ENCODE assay signal across 1 cellular context in the genomic region with DNA sequence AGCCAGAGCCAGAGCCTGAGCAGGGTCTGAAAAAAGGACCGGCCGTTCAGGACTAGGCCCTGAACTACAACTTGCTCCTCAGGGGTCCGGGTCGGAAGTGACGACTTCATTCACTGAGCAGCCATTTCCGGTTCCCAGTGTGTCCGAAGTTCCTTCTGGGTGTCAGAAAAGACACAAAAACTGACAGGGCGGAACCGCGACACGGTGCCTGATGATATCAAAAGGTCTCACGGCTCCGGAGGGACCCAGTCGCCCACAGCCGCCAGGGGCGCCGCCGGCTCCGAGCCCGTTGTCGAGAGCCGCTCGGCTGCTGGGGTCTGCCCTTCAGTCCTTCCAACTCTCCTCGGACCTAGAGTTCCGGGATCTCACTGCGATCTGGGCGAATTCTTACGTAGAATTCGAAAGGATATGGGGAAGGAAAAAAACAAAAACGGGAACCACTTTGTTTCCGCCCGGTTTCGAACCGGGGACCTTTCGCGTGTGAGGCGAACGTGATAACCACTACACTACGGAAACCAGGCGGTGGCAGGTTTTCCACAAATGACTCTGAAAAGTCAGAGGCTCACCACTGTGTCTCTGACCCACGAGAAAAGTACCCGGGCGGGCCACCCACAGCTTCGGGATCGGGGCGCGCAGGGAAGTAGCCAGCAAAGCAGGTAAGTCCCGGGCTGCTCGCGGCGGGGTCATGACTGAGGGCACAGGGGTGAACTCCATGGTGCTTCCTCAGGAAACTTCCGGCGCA.
TF ChIP-seq lines count a peak whose summit lies in the region.

No MANE protein-coding gene starts in this region.

TF ChIP-seq in HepG2, 621 proteins besides CTCF, POLR2A, EP300 and RAD21 (continued from another document and continues in another):
- TF ChIP-seq, protein P1, sequence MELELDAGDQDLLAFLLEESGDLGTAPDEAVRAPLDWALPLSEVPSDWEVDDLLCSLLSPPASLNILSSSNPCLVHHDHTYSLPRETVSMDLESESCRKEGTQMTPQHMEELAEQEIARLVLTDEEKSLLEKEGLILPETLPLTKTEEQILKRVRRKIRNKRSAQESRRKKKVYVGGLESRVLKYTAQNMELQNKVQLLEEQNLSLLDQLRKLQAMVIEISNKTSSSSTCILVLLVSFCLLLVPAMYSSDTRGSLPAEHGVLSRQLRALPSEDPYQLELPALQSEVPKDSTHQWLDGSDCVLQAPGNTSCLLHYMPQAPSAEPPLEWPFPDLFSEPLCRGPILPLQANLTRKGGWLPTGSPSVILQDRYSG (CRISPR knock-in tag; IDR thresholded peaks at IDR 0.05) = peak; percentile 45; the same call in 1 of the 2 replicates
- TF ChIP-seq ZNF292 (CRISPR knock-in tag; IDR thresholded peaks at IDR 0.05; ENCODE audit: borderline replicate concordance, low read depth) = peak; percentile 72; the same call in 1 of the 2 replicates
- TF ChIP-seq KDM5B (CRISPR knock-in tag; IDR thresholded peaks at IDR 0.05; ENCODE audit: borderline replicate concordance) = peak; percentile 88; the same call in 1 of the 2 replicates
- 0 out of 2 replicates have a peak, but pooled peaks have one; percentile 3 for TF ChIP-seq MZF1 (CRISPR knock-in tag; IDR thresholded peaks at IDR 0.05; ENCODE audit: borderline replicate concordance)
- peak; percentile 11 for TF ChIP-seq ELF3 (CRISPR knock-in tag; IDR thresholded peaks at IDR 0.05)
- TF ChIP-seq, protein P2, sequence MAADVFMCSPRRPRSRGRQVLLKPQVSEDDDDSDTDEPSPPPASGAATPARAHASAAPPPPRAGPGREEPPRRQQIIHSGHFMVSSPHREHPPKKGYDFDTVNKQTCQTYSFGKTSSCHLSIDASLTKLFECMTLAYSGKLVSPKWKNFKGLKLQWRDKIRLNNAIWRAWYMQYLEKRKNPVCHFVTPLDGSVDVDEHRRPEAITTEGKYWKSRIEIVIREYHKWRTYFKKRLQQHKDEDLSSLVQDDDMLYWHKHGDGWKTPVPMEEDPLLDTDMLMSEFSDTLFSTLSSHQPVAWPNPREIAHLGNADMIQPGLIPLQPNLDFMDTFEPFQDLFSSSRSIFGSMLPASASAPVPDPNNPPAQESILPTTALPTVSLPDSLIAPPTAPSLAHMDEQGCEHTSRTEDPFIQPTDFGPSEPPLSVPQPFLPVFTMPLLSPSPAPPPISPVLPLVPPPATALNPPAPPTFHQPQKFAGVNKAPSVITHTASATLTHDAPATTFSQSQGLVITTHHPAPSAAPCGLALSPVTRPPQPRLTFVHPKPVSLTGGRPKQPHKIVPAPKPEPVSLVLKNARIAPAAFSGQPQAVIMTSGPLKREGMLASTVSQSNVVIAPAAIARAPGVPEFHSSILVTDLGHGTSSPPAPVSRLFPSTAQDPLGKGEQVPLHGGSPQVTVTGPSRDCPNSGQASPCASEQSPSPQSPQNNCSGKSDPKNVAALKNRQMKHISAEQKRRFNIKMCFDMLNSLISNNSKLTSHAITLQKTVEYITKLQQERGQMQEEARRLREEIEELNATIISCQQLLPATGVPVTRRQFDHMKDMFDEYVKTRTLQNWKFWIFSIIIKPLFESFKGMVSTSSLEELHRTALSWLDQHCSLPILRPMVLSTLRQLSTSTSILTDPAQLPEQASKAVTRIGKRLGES (CRISPR knock-in tag; IDR thresholded peaks at IDR 0.05; ENCODE audit: borderline replicate concordance) = no peak; the same call in 1 of the 2 replicates
- TF ChIP-seq, protein P3, sequence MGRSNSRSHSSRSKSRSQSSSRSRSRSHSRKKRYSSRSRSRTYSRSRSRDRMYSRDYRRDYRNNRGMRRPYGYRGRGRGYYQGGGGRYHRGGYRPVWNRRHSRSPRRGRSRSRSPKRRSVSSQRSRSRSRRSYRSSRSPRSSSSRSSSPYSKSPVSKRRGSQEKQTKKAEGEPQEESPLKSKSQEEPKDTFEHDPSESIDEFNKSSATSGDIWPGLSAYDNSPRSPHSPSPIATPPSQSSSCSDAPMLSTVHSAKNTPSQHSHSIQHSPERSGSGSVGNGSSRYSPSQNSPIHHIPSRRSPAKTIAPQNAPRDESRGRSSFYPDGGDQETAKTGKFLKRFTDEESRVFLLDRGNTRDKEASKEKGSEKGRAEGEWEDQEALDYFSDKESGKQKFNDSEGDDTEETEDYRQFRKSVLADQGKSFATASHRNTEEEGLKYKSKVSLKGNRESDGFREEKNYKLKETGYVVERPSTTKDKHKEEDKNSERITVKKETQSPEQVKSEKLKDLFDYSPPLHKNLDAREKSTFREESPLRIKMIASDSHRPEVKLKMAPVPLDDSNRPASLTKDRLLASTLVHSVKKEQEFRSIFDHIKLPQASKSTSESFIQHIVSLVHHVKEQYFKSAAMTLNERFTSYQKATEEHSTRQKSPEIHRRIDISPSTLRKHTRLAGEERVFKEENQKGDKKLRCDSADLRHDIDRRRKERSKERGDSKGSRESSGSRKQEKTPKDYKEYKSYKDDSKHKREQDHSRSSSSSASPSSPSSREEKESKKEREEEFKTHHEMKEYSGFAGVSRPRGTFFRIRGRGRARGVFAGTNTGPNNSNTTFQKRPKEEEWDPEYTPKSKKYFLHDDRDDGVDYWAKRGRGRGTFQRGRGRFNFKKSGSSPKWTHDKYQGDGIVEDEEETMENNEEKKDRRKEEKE (IDR thresholded peaks at IDR 0.05) = no peak
- TF ChIP-seq ISX (CRISPR knock-in tag; conservative IDR thresholded peaks at IDR 0.05) = no peak
- TF ChIP-seq, protein P4, sequence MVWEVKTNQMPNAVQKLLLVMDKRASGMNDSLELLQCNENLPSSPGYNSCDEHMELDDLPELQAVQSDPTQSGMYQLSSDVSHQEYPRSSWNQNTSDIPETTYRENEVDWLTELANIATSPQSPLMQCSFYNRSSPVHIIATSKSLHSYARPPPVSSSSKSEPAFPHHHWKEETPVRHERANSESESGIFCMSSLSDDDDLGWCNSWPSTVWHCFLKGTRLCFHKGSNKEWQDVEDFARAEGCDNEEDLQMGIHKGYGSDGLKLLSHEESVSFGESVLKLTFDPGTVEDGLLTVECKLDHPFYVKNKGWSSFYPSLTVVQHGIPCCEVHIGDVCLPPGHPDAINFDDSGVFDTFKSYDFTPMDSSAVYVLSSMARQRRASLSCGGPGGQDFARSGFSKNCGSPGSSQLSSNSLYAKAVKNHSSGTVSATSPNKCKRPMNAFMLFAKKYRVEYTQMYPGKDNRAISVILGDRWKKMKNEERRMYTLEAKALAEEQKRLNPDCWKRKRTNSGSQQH (CRISPR knock-in tag; IDR thresholded peaks at IDR 0.05; ENCODE audit: low read depth) = 0 out of 2 replicates have a peak, but pooled peaks have one; percentile 5
- TF ChIP-seq HOXA7 (CRISPR knock-in tag; IDR thresholded peaks at IDR 0.05) = no peak
- no peak for TF ChIP-seq ZNF616 (CRISPR knock-in tag; IDR thresholded peaks at IDR 0.05; ENCODE audit: low read depth)
- no peak for TF ChIP-seq ZMYM3 (CRISPR knock-in tag; IDR thresholded peaks at IDR 0.05)
- TF ChIP-seq ZNF296 (CRISPR knock-in tag; conservative IDR thresholded peaks at IDR 0.05) = no peak
- TF ChIP-seq, protein P5, sequence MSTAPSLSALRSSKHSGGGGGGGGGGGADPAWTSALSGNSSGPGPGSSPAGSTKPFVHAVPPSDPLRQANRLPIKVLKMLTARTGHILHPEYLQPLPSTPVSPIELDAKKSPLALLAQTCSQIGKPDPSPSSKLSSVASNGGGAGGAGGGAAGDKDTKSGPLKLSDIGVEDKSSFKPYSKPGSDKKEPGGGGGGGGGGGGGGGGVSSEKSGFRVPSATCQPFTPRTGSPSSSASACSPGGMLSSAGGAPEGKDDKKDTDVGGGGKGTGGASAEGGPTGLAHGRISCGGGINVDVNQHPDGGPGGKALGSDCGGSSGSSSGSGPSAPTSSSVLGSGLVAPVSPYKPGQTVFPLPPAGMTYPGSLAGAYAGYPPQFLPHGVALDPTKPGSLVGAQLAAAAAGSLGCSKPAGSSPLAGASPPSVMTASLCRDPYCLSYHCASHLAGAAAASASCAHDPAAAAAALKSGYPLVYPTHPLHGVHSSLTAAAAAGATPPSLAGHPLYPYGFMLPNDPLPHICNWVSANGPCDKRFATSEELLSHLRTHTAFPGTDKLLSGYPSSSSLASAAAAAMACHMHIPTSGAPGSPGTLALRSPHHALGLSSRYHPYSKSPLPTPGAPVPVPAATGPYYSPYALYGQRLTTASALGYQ (CRISPR knock-in tag; IDR thresholded peaks at IDR 0.05) = no peak
- TF ChIP-seq, protein P6, sequence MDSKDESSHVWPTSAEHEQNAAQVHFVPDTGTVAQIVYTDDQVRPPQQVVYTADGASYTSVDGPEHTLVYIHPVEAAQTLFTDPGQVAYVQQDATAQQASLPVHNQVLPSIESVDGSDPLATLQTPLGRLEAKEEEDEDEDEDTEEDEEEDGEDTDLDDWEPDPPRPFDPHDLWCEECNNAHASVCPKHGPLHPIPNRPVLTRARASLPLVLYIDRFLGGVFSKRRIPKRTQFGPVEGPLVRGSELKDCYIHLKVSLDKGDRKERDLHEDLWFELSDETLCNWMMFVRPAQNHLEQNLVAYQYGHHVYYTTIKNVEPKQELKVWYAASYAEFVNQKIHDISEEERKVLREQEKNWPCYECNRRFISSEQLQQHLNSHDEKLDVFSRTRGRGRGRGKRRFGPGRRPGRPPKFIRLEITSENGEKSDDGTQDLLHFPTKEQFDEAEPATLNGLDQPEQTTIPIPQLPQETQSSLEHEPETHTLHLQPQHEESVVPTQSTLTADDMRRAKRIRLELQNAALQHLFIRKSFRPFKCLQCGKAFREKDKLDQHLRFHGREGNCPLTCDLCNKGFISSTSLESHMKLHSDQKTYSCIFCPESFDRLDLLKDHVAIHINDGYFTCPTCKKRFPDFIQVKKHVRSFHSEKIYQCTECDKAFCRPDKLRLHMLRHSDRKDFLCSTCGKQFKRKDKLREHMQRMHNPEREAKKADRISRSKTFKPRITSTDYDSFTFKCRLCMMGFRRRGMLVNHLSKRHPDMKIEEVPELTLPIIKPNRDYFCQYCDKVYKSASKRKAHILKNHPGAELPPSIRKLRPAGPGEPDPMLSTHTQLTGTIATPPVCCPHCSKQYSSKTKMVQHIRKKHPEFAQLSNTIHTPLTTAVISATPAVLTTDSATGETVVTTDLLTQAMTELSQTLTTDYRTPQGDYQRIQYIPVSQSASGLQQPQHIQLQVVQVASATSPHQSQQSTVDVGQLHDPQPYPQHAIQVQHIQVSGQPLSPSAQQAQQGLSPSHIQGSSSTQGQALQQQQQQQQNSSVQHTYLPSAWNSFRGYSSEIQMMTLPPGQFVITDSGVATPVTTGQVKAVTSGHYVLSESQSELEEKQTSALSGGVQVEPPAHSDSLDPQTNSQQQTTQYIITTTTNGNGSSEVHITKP (CRISPR knock-in tag; IDR thresholded peaks at IDR 0.05; ENCODE audit: low read depth) = 0 out of 2 replicates have a peak, but pooled peaks have one; percentile 11
- no peak for TF ChIP-seq DNMT1 (CRISPR knock-in tag; IDR thresholded peaks at IDR 0.05)
- TF ChIP-seq SOX6 (IDR thresholded peaks at IDR 0.05) = no peak
- peak; percentile 75 for TF ChIP-seq SOX6 (CRISPR knock-in tag; IDR thresholded peaks at IDR 0.05)
- TF ChIP-seq ARNT2 (CRISPR knock-in tag; IDR thresholded peaks at IDR 0.05; ENCODE audit: low read depth) = peak; percentile 72; the same call in 1 of the 2 replicates
- peak; percentile 99 for TF ChIP-seq ZNF24 (IDR thresholded peaks at IDR 0.05)
- TF ChIP-seq ZNF792 (CRISPR knock-in tag; IDR thresholded peaks at IDR 0.05) = no peak; the same call in none of the 2 replicates
- TF ChIP-seq EEA1 (CRISPR knock-in tag; IDR thresholded peaks at IDR 0.05; ENCODE audit: borderline replicate concordance) = no peak
- TF ChIP-seq HOXA3 (CRISPR knock-in tag; IDR thresholded peaks at IDR 0.05) = peak; percentile 87
- TF ChIP-seq RBM39 (IDR thresholded peaks at IDR 0.05; ENCODE audit: low read depth, low read length, poor library complexity, severe bottlenecking) = peak; percentile 97
- peak; percentile 88 for TF ChIP-seq KAT8 (CRISPR knock-in tag; IDR thresholded peaks at IDR 0.05)
- no peak; the same call in 1 of the 2 replicates for TF ChIP-seq ZNF335 (CRISPR knock-in tag; IDR thresholded peaks at IDR 0.05)
- TF ChIP-seq, protein P7, sequence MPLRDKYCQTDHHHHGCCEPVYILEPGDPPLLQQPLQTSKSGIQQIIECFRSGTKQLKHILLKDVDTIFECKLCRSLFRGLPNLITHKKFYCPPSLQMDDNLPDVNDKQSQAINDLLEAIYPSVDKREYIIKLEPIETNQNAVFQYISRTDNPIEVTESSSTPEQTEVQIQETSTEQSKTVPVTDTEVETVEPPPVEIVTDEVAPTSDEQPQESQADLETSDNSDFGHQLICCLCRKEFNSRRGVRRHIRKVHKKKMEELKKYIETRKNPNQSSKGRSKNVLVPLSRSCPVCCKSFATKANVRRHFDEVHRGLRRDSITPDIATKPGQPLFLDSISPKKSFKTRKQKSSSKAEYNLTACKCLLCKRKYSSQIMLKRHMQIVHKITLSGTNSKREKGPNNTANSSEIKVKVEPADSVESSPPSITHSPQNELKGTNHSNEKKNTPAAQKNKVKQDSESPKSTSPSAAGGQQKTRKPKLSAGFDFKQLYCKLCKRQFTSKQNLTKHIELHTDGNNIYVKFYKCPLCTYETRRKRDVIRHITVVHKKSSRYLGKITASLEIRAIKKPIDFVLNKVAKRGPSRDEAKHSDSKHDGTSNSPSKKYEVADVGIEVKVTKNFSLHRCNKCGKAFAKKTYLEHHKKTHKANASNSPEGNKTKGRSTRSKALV (CRISPR knock-in tag; IDR thresholded peaks at IDR 0.05) = no peak
- TF ChIP-seq, protein P8, sequence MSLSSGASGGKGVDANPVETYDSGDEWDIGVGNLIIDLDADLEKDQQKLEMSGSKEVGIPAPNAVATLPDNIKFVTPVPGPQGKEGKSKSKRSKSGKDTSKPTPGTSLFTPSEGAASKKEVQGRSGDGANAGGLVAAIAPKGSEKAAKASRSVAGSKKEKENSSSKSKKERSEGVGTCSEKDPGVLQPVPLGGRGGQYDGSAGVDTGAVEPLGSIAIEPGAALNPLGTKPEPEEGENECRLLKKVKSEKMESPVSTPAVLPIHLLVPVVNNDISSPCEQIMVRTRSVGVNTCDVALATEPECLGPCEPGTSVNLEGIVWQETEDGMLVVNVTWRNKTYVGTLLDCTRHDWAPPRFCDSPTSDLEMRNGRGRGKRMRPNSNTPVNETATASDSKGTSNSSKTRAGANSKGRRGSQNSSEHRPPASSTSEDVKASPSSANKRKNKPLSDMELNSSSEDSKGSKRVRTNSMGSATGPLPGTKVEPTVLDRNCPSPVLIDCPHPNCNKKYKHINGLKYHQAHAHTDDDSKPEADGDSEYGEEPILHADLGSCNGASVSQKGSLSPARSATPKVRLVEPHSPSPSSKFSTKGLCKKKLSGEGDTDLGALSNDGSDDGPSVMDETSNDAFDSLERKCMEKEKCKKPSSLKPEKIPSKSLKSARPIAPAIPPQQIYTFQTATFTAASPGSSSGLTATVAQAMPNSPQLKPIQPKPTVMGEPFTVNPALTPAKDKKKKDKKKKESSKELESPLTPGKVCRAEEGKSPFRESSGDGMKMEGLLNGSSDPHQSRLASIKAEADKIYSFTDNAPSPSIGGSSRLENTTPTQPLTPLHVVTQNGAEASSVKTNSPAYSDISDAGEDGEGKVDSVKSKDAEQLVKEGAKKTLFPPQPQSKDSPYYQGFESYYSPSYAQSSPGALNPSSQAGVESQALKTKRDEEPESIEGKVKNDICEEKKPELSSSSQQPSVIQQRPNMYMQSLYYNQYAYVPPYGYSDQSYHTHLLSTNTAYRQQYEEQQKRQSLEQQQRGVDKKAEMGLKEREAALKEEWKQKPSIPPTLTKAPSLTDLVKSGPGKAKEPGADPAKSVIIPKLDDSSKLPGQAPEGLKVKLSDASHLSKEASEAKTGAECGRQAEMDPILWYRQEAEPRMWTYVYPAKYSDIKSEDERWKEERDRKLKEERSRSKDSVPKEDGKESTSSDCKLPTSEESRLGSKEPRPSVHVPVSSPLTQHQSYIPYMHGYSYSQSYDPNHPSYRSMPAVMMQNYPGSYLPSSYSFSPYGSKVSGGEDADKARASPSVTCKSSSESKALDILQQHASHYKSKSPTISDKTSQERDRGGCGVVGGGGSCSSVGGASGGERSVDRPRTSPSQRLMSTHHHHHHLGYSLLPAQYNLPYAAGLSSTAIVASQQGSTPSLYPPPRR (CRISPR knock-in tag; IDR thresholded peaks at IDR 0.05; ENCODE audit: borderline replicate concordance) = peak; percentile 20; the same call in 1 of the 2 replicates
- 0 out of 2 replicates have a peak, but pooled peaks have one; percentile 18 for TF ChIP-seq ZNF30 (CRISPR knock-in tag; IDR thresholded peaks at IDR 0.05)
